Comparison of ENCODE assay signal across 8 cellular contexts in the genomic region with DNA sequence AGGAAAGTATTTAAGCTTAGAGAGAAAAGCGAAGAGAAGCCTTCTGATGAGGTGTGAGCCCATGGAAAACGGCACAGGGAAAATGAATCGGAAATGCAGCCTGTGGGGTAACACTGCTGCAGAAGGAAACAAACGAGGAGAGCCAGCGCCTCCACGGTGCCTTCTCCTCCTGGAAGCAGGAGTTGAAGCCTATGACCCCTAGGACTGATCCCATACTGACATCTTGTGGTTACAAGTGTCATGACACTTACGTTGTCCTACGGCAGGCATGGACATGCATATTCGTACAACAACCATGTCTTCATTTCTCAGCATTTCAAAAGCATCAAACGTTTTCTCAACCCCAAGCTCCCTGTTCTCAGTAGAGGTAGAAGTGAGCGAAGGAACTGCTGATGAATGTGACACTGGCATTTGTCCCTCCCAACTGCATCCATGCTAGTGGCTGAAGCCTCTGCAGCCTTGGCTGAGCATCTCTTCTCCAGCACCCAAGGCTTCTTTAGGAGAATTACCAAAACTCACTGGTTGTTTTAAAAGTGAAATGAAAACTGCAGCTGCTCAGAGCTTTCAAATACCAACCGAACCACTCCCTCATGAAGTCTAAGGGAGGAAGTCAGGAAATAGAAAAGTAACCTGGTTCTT.
DNase-seq lines count a peak whose midpoint lies in the region; ATAC-seq and TF ChIP-seq lines count a peak whose summit lies in the region.

No MANE protein-coding gene starts in this region.

- no peaks in the 10 kb centered on the region for H3K27me3 ChIP-seq in CD4-positive, alpha-beta memory T cell (ENCODE audit: insufficient read depth, low read length)
- no peaks in the 10 kb centered on the region for H3K27me3 ChIP-seq in HL-60 (ENCODE audit: insufficient read depth, poor library complexity, severe bottlenecking)
- no peaks in the 10 kb centered on the region for H3K27me3 ChIP-seq in foreskin keratinocyte
- H3K27me3 ChIP-seq in neutrophil = no peaks in the 10 kb centered on the region

- peaks cover 0 to 2% (median 0%) of the 10 kb centered on the region in 8 donors for H3K9me3 Mint-ChIP-seq in CD4-positive, alpha-beta memory T cell

- no peaks in the 10 kb centered on the region for H3K36me3 ChIP-seq in CD4-positive, alpha-beta memory T cell (ENCODE audit: insufficient read depth, low read length)
- no peaks in the 10 kb centered on the region for H3K36me3 ChIP-seq in neutrophil

- H3K36me3 Mint-ChIP-seq in CD4-positive, alpha-beta memory T cell = peaks cover 0 to 4% of the 10 kb centered on the region in 2 donors

- peaks cover 8 to 12% (median 8%) of the 10 kb centered on the region in 4 donors for H3K4me1 Mint-ChIP-seq in CD4-positive, alpha-beta memory T cell

- DNase-seq in CD4-positive, alpha-beta memory T cell = peak in 4 of 5 donors; percentile 44 to 54 (median 50)
- DNase-seq in HL-60 (ENCODE audit: low read depth in 1 of 2, low spot score in 1 of 2) (peak; percentile 47 to 73), NCI-H774 (lab: John Stamatoyannopoulos, UW) (peak; percentile 70), activated T-cell treated with anti-CD3 and anti-CD28 coated beads for 4 hours (peak; percentile 7), foreskin keratinocyte (peak; percentile 59 to 75), cortex of kidney (lab: John Stamatoyannopoulos, UW) (no peak)

- no peak overlapping the region for H3K27ac ChIP-seq in CD4-positive, alpha-beta memory T cell (ENCODE audit: low read depth, low read length)
- H3K27ac ChIP-seq in HL-60 (replicated peaks) (no peak overlapping the region), foreskin keratinocyte (no peak overlapping the region), neutrophil (no peak overlapping the region)

- CTCF ChIA-PET in CD4-positive, alpha-beta memory T cell (lab: Charles Lee; ENCODE audit: partially characterized antibody) = interaction anchor here (0.6 to 6.1 kb wide), 34 partner anchors 9 to 825 kb away, joined by 3 to 39 read pairs (median 5); no protein-coding TSS in a partner anchor

- H3K4me3 Mint-ChIP-seq in CD4-positive, alpha-beta memory T cell = no peak overlapping the region

- ATAC-seq in GM19043 (IDR thresholded peaks at IDR 0.05; ENCODE audit: low read depth, unreplicated experiment) (peak; percentile 82), foreskin keratinocyte (peak; percentile 90)

- H3K27ac Mint-ChIP-seq in CD4-positive, alpha-beta memory T cell = peak overlapping the region in 1 of 7 donors; percentile 12

- intact Hi-C loops in CD4-positive, alpha-beta memory T cell (cut with micrococcal nuclease) = loop anchor here (1.0 to 10.0 kb wide), 6 partner anchors 206 to 824 kb away; no protein-coding TSS in a partner anchor

- TF ChIP-seq CTCF in HL-60 (IDR thresholded peaks at IDR 0.05; ENCODE audit: insufficient read depth, low read length) (peak; percentile 77), foreskin keratinocyte (conservative IDR thresholded peaks at IDR 0.05) (peak; percentile 95), neutrophil (IDR thresholded peaks at IDR 0.05) (peak; percentile 51)

- no peak overlapping the region for H3K4me3 ChIP-seq in CD4-positive, alpha-beta memory T cell (ENCODE audit: low read length in 2 of 2)
- H3K4me3 ChIP-seq in HL-60 (replicated peaks; ENCODE audit: insufficient read depth, low read length) (no peak overlapping the region), neutrophil (ENCODE audit: low read depth in 1 of 2, low read length in 1 of 2) (no peak overlapping the region)

- H3K27me3 Mint-ChIP-seq in CD4-positive, alpha-beta memory T cell = no peaks in the 10 kb centered on the region

- peaks cover 9% of the 10 kb centered on the region for H3K4me1 ChIP-seq in CD4-positive, alpha-beta memory T cell (ENCODE audit: insufficient read depth, low read length)
- H3K4me1 ChIP-seq in foreskin keratinocyte (no peaks in the 10 kb centered on the region), neutrophil (ENCODE audit: control insufficient read depth in 1 of 2, insufficient read depth in 1 of 2, low read depth in 1 of 2, low read length in 1 of 2) (peaks cover 0 to 6% of the 10 kb centered on the region in 2 experiments)

- no peaks in the 10 kb centered on the region for H3K9me3 ChIP-seq in CD4-positive, alpha-beta memory T cell (ENCODE audit: control insufficient read depth in 1 of 2, low read length in 2 of 2)
- no peaks in the 10 kb centered on the region for H3K9me3 ChIP-seq in neutrophil

- POLR2A ChIA-PET in CD4-positive, alpha-beta memory T cell (lab: Charles Lee; ENCODE audit: partially characterized antibody) = no interaction called here
